In genomic region chr15:63513271-63513670, GRCh38 we compare ENCODE assay signal across 25 cellular contexts. TPM values are rescaled to one million over a fixed set of nuclear protein-coding genes. Genes with fewer than 3 reads are reported as not detected.
DNase-seq lines count a peak whose midpoint lies in the region; ATAC-seq and TF ChIP-seq lines count a peak whose summit lies in the region.
"Had no signal": no experiment of that assay in that cellular context is flagged by ENCODE, and none has a peak within 500 bp of the region (broad histone marks: within the 10 kb centered on the region; RNA-seq: fewer than 3 reads in every experiment).

No MANE protein-coding gene starts in this region.

- H3K27me3 Mint-ChIP-seq in activated T-cell treated with anti-CD3 and anti-CD28 coated beads, Interleukin-2, amount 50 U/mL, for 24 hours: no peaks in the 10 kb centered on the region
- no peaks in the 10 kb centered on the region for H3K27me3 Mint-ChIP-seq in activated naive CD8-positive, alpha-beta T cell treated with anti-CD3 and anti-CD28 coated beads for 36 hours
- H3K27me3 Mint-ChIP-seq: activated naive CD8-positive, alpha-beta T cell treated with anti-CD3 and anti-CD28 coated beads, Interleukin-2, amount 10 ng/mL, durations not matched to agents 7 days and 5 days had no signal

- POLR2A ChIA-PET in HEK293 (lab: Yijun Ruan, JAX): no interaction called here

- H3K4me1 ChIP-seq in HEK293 (ENCODE audit: control insufficient read depth, insufficient read depth, low read length) (peaks cover 39% of the 10 kb centered on the region), Peyer's patch (peaks cover 8 to 71% (median 15%) of the 10 kb centered on the region in 4 donors)

- no peaks in the 10 kb centered on the region for H3K27me3 ChIP-seq in Peyer's patch
- H3K27me3 ChIP-seq: cardiac muscle cell, sigmoid colon, tibial artery had no signal

- H3K9me3 Mint-ChIP-seq in activated T-cell treated with anti-CD3 and anti-CD28 coated beads, Interleukin-2, amount 50 U/mL, for 24 hours: no peaks in the 10 kb centered on the region
- H3K9me3 Mint-ChIP-seq in activated naive CD8-positive, alpha-beta T cell treated with anti-CD3 and anti-CD28 coated beads for 36 hours: peaks cover 4% of the 10 kb centered on the region
- H3K9me3 Mint-ChIP-seq in stimulated activated effector memory CD8-positive, alpha-beta T cell treated with anti-CD3 and anti-CD28 coated beads, Interleukin-12 subunit alpha, Interleukin-12 subunit beta, amount 100 ng/mL, for 72 hours: no peaks in the 10 kb centered on the region
- H3K9me3 Mint-ChIP-seq: activated naive CD8-positive, alpha-beta T cell treated with anti-CD3 and anti-CD28 coated beads, Interleukin-2, amount 10 ng/mL, durations not matched to agents 7 days and 5 days; nephron had no signal

- CTCF ChIA-PET in HEK293 (lab: Yijun Ruan, JAX): interaction anchor here (0.6 kb wide), 1 partner anchor 18 kb away, joined by 3 read pairs; no protein-coding TSS in a partner anchor

- intact Hi-C loops in left ventricle myocardium superior (cut with micrococcal nuclease): no loop called here

- no peaks in the 10 kb centered on the region for H3K36me3 Mint-ChIP-seq in activated T-cell treated with anti-CD3 and anti-CD28 coated beads, Interleukin-2, amount 50 U/mL, for 24 hours (ENCODE audit: low read depth)
- H3K36me3 Mint-ChIP-seq in activated naive CD8-positive, alpha-beta T cell treated with anti-CD3 and anti-CD28 coated beads for 36 hours: peaks cover 5% of the 10 kb centered on the region
- H3K36me3 Mint-ChIP-seq in stimulated activated effector memory CD8-positive, alpha-beta T cell treated with anti-CD3 and anti-CD28 coated beads, Interleukin-12 subunit alpha, Interleukin-12 subunit beta, amount 100 ng/mL, for 72 hours: no peaks in the 10 kb centered on the region

- peak overlapping the region; percentile 84 for H3K27ac Mint-ChIP-seq in activated T-cell treated with anti-CD3 and anti-CD28 coated beads, Interleukin-2, amount 50 U/mL, for 24 hours
- peak overlapping the region; percentile 23 for H3K27ac Mint-ChIP-seq in activated naive CD8-positive, alpha-beta T cell treated with anti-CD3 and anti-CD28 coated beads for 36 hours
- peak overlapping the region; percentile 80 for H3K27ac Mint-ChIP-seq in stimulated activated effector memory CD8-positive, alpha-beta T cell treated with anti-CD3 and anti-CD28 coated beads, Interleukin-12 subunit alpha, Interleukin-12 subunit beta, amount 100 ng/mL, for 72 hours
- H3K27ac Mint-ChIP-seq: activated naive CD8-positive, alpha-beta T cell treated with anti-CD3 and anti-CD28 coated beads, Interleukin-2, amount 10 ng/mL, durations not matched to agents 7 days and 5 days; nephron had no signal

- ATAC-seq in stimulated activated effector memory CD8-positive, alpha-beta T cell treated with anti-CD3 and anti-CD28 coated beads, Interleukin-12 subunit alpha, Interleukin-12 subunit beta, amount 100 ng/mL, for 72 hours: no peak
- ATAC-seq in left ventricle myocardium superior: no peak

- no peak overlapping the region for H3K4me3 ChIP-seq in HEK293 (ENCODE audit: low read depth, low read length)
- no peak overlapping the region for H3K4me3 ChIP-seq in Peyer's patch
- H3K4me3 ChIP-seq: cardiac muscle cell, coronary artery, mucosa of descending colon, sigmoid colon, tibial artery had no signal

- H3K9me3 ChIP-seq in HEK293 (ENCODE audit: control insufficient read depth, insufficient read depth, low read depth, low read length) (no peaks in the 10 kb centered on the region), Peyer's patch (no peaks in the 10 kb centered on the region)
- H3K9me3 ChIP-seq: mucosa of descending colon, sigmoid colon, tibial artery had no signal

- TF ChIP-seq POLR2A in Peyer's patch (IDR thresholded peaks at IDR 0.05): no peak

- H3K27ac ChIP-seq in HEK293 (ENCODE audit: extremely low read depth, low read depth, low read length) (no peak overlapping the region), Peyer's patch (no peak overlapping the region)
- H3K27ac ChIP-seq: cardiac muscle cell, coronary artery, tibial artery had no signal

- TF ChIP-seq CTCF in HEK293 (tag by site-specific recombination; IDR thresholded peaks at IDR 0.05) (no peak), Peyer's patch (IDR thresholded peaks at IDR 0.05) (no peak)

- no peaks in the 10 kb centered on the region for H3K36me3 ChIP-seq in HEK293 (ENCODE audit: control insufficient read depth in 2 of 2, insufficient read depth in 1 of 2, low read length in 2 of 2)
- no peaks in the 10 kb centered on the region for H3K36me3 ChIP-seq in Peyer's patch
- H3K36me3 ChIP-seq: cardiac muscle cell, sigmoid colon, tibial artery had no signal

- H3K4me3 Mint-ChIP-seq in activated T-cell treated with anti-CD3 and anti-CD28 coated beads, Interleukin-2, amount 50 U/mL, for 24 hours: no peak overlapping the region
- no peak overlapping the region for H3K4me3 Mint-ChIP-seq in activated naive CD8-positive, alpha-beta T cell treated with anti-CD3 and anti-CD28 coated beads for 36 hours
- H3K4me3 Mint-ChIP-seq in stimulated activated effector memory CD8-positive, alpha-beta T cell treated with anti-CD3 and anti-CD28 coated beads, Interleukin-12 subunit alpha, Interleukin-12 subunit beta, amount 100 ng/mL, for 72 hours: no peak overlapping the region
- H3K4me3 Mint-ChIP-seq: activated naive CD8-positive, alpha-beta T cell treated with anti-CD3 and anti-CD28 coated beads, Interleukin-2, amount 10 ng/mL, durations not matched to agents 7 days and 5 days; nephron had no signal

- DNase-seq in activated T-cell treated with anti-CD3 and anti-CD28 coated beads, Interleukin-2, amount 50 U/mL, for 24 hours: no peak
- DNase-seq in activated T-cell treated with anti-CD3 and anti-CD28 coated beads, Interleukin-2, amount 50 U/mL, for 1 hour: no peak
- DNase-seq in activated naive CD8-positive, alpha-beta T cell treated with anti-CD3 and anti-CD28 coated beads for 36 hours: no peak
- DNase-seq in stimulated activated effector memory CD8-positive, alpha-beta T cell treated with anti-CD3 and anti-CD28 coated beads, Interleukin-12 subunit alpha, Interleukin-12 subunit beta, amount 100 ng/mL, for 72 hours (ENCODE audit: low spot score in 2 of 2): no peak
- DNase-seq in left ventricle myocardium superior (no peak), Peyer's patch (no peak), DMS 273 treated with DMSO at 0.1 percent for 48 hours (lab: John Stamatoyannopoulos, UW) (no peak)
- DNase-seq: activated CD4-positive, alpha-beta T cell treated with anti-CD3 and anti-CD28 coated beads, Interleukin-2, amount 50 U/mL, for 1 hour; activated naive CD8-positive, alpha-beta T cell treated with anti-CD3 and anti-CD28 coated beads, Interleukin-2, amount 10 ng/mL, durations not matched to agents 7 days and 5 days; Calu3; effector CD8-positive, alpha-beta T cell; EL; hypothalamus; mucosa of descending colon; NCI-H1048; NCI-H187; NCI-H526; SHP77 treated with DMSO at 0.1 percent for 48 hours; sigmoid colon; stimulated activated CD4-positive, alpha-beta T cell treated with anti-CD3 and anti-CD28 coated beads, Interleukin-4, amount 100 ng/mL, for 1 hour; tibial artery had no signal

- H3K4me1 Mint-ChIP-seq in activated T-cell treated with anti-CD3 and anti-CD28 coated beads, Interleukin-2, amount 50 U/mL, for 24 hours (ENCODE audit: low read depth): peaks cover 91% of the 10 kb centered on the region
- H3K4me1 Mint-ChIP-seq in activated naive CD8-positive, alpha-beta T cell treated with anti-CD3 and anti-CD28 coated beads for 36 hours: peaks cover 79% of the 10 kb centered on the region
- peaks cover 78% of the 10 kb centered on the region for H3K4me1 Mint-ChIP-seq in stimulated activated effector memory CD8-positive, alpha-beta T cell treated with anti-CD3 and anti-CD28 coated beads, Interleukin-12 subunit alpha, Interleukin-12 subunit beta, amount 100 ng/mL, for 72 hours

TF ChIP-seq in HEK293, 187 proteins besides CTCF, POLR2A, EP300 and RAD21:
- TF ChIP-seq ZNF600 (tag by site-specific recombination; IDR thresholded peaks at IDR 0.05) (0 out of 2 replicates have a peak, but pooled peaks have one; percentile 41), OSR2 (tag by site-specific recombination; IDR thresholded peaks at IDR 0.05) (peak; percentile 27; the same call in 1 of the 2 replicates), ZNF221 (tag by site-specific recombination; IDR thresholded peaks at IDR 0.05; ENCODE audit: borderline replicate concordance) (no peak)

RNA-seq across cellular contexts. Expression of gene USP3, which starts 8.9 kb away (rescaled TPM):
- total RNA-seq in activated naive CD8-positive, alpha-beta T cell treated with anti-CD3 and anti-CD28 coated beads for 36 hours: 10 to 100 TPM; 42.2 to 46.0 TPM
- total RNA-seq in left ventricle myocardium superior (18.1 TPM), Peyer's patch (10 to 100 TPM; 67.8 to 86.1 (median 76.9) TPM)

Comparison
In these comparisons a context has a peak if more than half of its experiments do, and no peak if none do; other contexts are left out.
1. H3K27ac Mint-ChIP-seq: peak in every context shown above with its lines; median percentile 84 in activated T-cell treated with anti-CD3 and anti-CD28 coated beads, Interleukin-2, amount 50 U/mL, for 24 hours; 80 in stimulated activated effector memory CD8-positive, alpha-beta T cell treated with anti-CD3 and anti-CD28 coated beads, Interleukin-12 subunit alpha, Interleukin-12 subunit beta, amount 100 ng/mL, for 72 hours; 23 in activated naive CD8-positive, alpha-beta T cell treated with anti-CD3 and anti-CD28 coated beads for 36 hours.